Comparison of ENCODE assay signal across 1 cellular context in genomic region chr17:45131294-45131615, GRCh38.
TF ChIP-seq lines count a peak whose summit lies in the region.

No MANE protein-coding gene starts in this region.

TF ChIP-seq in HCT116, 20 proteins besides CTCF, POLR2A, EP300 and RAD21 (continued from another document):
- no peak for TF ChIP-seq REST (IDR thresholded peaks at IDR 0.05; ENCODE audit: low read depth)
